ENCODE assay signal across 8 cellular contexts in the genomic region with DNA sequence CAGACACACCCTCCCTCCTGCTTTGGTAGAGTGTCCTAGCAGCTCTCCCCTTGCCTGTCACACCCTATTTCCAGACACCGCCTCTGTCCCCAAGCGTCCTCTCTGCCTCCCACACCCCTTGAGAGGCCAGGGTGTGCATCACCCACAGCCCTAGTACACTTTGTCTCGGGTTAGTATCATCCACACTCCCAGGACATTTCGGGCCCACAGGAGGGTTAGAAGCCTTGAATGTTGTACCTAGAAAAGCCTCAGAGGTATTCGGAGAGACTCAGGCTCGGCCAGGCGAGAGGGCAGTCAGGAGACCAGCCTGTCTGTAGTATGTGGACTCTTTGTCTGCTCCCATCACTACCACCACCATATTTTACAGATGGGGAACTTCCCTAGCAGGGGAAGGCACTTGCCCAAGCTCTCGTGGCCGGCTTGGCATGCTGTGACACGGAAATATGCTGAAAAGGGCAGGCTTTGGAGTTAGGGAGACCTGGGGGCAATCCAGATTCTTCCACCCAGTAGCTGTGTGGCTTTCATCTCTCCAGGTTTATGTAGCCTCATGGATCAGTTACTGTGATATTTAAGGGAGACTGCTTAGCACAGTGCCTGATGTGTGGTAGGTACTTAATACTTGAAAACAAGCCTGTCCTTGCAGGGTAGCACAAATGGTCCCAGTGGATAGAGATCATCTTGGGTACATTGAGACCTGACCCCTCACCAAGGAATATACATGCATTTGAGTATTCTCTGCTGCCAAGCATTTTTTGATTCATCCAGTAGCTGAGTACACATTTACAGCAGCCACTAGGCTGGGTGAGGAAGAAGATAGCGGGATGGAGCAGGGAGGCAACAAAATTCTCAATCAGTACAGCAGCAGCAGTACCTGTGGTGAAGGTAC. TPM values are rescaled to one million over a fixed set of nuclear protein-coding genes. Genes with fewer than 3 reads are reported as not detected.
A peak's percentile ranks its signal among the peaks of the same experiment; 100 is the strongest.
DNase-seq lines count a peak whose midpoint lies in the region; ATAC-seq lines count a peak whose summit lies in the region.

No MANE protein-coding gene starts in this region.

- H3K4me3 ChIP-seq in iPS-15b (ENCODE audit: low read depth, low read length): peak overlapping the region; percentile 97

- no peaks in the 10 kb centered on the region for H3K9me3 Mint-ChIP-seq in activated T-helper 17 cell treated with anti-CD3 and anti-CD28 coated beads, Interleukin-2, amount 50 U/mL, for 72 hours
- peaks cover 0 to 3% of the 10 kb centered on the region in 2 donors for H3K9me3 Mint-ChIP-seq in stimulated activated naive B cell treated with anti-CD40 and anti-IgM and Interleukin-4, amounts not matched to agents 10 μg/mL and 1 μg/mL and 100 μg/mL, for 72 hours

- H3K36me3 Mint-ChIP-seq in activated T-helper 17 cell treated with anti-CD3 and anti-CD28 coated beads, Interleukin-2, amount 50 U/mL, for 72 hours (ENCODE audit: low read depth): peaks cover 73% of the 10 kb centered on the region
- peaks cover 32 to 46% of the 10 kb centered on the region in 2 donors for H3K36me3 Mint-ChIP-seq in stimulated activated naive B cell treated with anti-CD40 and anti-IgM and Interleukin-4, amounts not matched to agents 10 μg/mL and 1 μg/mL and 100 μg/mL, for 72 hours

- peaks cover 16% of the 10 kb centered on the region for H3K36me3 ChIP-seq in iPS-15b (ENCODE audit: control insufficient read depth, insufficient read depth, low read length)

- H3K27ac Mint-ChIP-seq in activated T-helper 17 cell treated with anti-CD3 and anti-CD28 coated beads, Interleukin-2, amount 50 U/mL, for 72 hours: peak overlapping the region; percentile 97
- H3K27ac Mint-ChIP-seq in stimulated activated naive B cell treated with anti-CD40 and anti-IgM and Interleukin-4, amounts not matched to agents 10 μg/mL and 1 μg/mL and 100 μg/mL, for 72 hours: peak overlapping the region; percentile 96

- no peaks in the 10 kb centered on the region for H3K27me3 ChIP-seq in iPS-15b (ENCODE audit: control insufficient read depth, insufficient read depth, low read length)

- H3K4me3 Mint-ChIP-seq in activated T-helper 17 cell treated with anti-CD3 and anti-CD28 coated beads, Interleukin-2, amount 50 U/mL, for 72 hours: peak overlapping the region; percentile 97
- H3K4me3 Mint-ChIP-seq in stimulated activated naive B cell treated with anti-CD40 and anti-IgM and Interleukin-4, amounts not matched to agents 10 μg/mL and 1 μg/mL and 100 μg/mL, for 72 hours: peak overlapping the region; percentile 92 to 94

- peaks cover 16% of the 10 kb centered on the region for H3K4me1 ChIP-seq in iPS-15b (ENCODE audit: control insufficient read depth, insufficient read depth, low read length)

- DNase-seq in NCI-H748 treated with DMSO at 0.1 percent for 48 hours (lab: John Stamatoyannopoulos, UW) (peak; percentile 4), NCI-H748 (lab: John Stamatoyannopoulos, UW; ENCODE audit: unreplicated experiment) (no peak), NCI-H1436 treated with DMSO at 0.1 percent for 48 hours (lab: John Stamatoyannopoulos, UW) (no peak), NCI-H2081 (lab: John Stamatoyannopoulos, UW) (no peak), RPMI8226 (no peak)
- no peak for DNase-seq in stimulated activated naive B cell treated with anti-CD40 and anti-IgM and Interleukin-4, amounts not matched to agents 10 μg/mL and 1 μg/mL and 100 μg/mL, for 72 hours

- peaks cover 38% of the 10 kb centered on the region for H3K4me1 Mint-ChIP-seq in activated T-helper 17 cell treated with anti-CD3 and anti-CD28 coated beads, Interleukin-2, amount 50 U/mL, for 72 hours
- H3K4me1 Mint-ChIP-seq in stimulated activated naive B cell treated with anti-CD40 and anti-IgM and Interleukin-4, amounts not matched to agents 10 μg/mL and 1 μg/mL and 100 μg/mL, for 72 hours: peaks cover 32 to 67% of the 10 kb centered on the region in 2 donors

- no peak overlapping the region for H3K9ac ChIP-seq in iPS-15b (ENCODE audit: low read depth, low read length)

- H3K27me3 Mint-ChIP-seq in activated T-helper 17 cell treated with anti-CD3 and anti-CD28 coated beads, Interleukin-2, amount 50 U/mL, for 72 hours: no peaks in the 10 kb centered on the region
- H3K27me3 Mint-ChIP-seq in stimulated activated naive B cell treated with anti-CD40 and anti-IgM and Interleukin-4, amounts not matched to agents 10 μg/mL and 1 μg/mL and 100 μg/mL, for 72 hours: no peaks in the 10 kb centered on the region

- no peak for ATAC-seq in activated T-helper 17 cell treated with anti-CD3 and anti-CD28 coated beads, Interleukin-2, amount 50 U/mL, for 72 hours (replicated peaks)
- no peak for ATAC-seq in stimulated activated naive B cell treated with anti-CD40 and anti-IgM and Interleukin-4, amounts not matched to agents 10 μg/mL and 1 μg/mL and 100 μg/mL, for 72 hours (replicated peaks)

- H3K9me3 ChIP-seq in iPS-15b (ENCODE audit: control insufficient read depth, insufficient read depth, low read length): no peaks in the 10 kb centered on the region

RNA-seq across cellular contexts. Expression of a gene that starts 1.4 kb away (rescaled TPM):
- total RNA-seq in activated T-helper 17 cell treated with anti-CD3 and anti-CD28 coated beads, Interleukin-2, amount 50 U/mL, for 72 hours: 10 to 100 TPM; 42.1 to 44.5 TPM

RNA-seq across cellular contexts. Expression of a gene that starts 1.6 kb away (rescaled TPM):
- total RNA-seq in activated T-helper 17 cell treated with anti-CD3 and anti-CD28 coated beads, Interleukin-2, amount 50 U/mL, for 72 hours: 10 to 100 TPM; 11.6 to 27.6 TPM

RNA-seq across cellular contexts. Expression of a gene that starts 52.1 kb away (rescaled TPM):
- 10 to 100 TPM; 31.9 to 39.7 TPM for total RNA-seq in activated T-helper 17 cell treated with anti-CD3 and anti-CD28 coated beads, Interleukin-2, amount 50 U/mL, for 72 hours

RNA-seq across cellular contexts. Expression of a gene that starts 52.4 kb away (rescaled TPM):
- 10 to 100 TPM; 15.6 to 20.6 TPM for total RNA-seq in activated T-helper 17 cell treated with anti-CD3 and anti-CD28 coated beads, Interleukin-2, amount 50 U/mL, for 72 hours
